ENCODE assay signal across 8 cellular contexts in the genomic region with DNA sequence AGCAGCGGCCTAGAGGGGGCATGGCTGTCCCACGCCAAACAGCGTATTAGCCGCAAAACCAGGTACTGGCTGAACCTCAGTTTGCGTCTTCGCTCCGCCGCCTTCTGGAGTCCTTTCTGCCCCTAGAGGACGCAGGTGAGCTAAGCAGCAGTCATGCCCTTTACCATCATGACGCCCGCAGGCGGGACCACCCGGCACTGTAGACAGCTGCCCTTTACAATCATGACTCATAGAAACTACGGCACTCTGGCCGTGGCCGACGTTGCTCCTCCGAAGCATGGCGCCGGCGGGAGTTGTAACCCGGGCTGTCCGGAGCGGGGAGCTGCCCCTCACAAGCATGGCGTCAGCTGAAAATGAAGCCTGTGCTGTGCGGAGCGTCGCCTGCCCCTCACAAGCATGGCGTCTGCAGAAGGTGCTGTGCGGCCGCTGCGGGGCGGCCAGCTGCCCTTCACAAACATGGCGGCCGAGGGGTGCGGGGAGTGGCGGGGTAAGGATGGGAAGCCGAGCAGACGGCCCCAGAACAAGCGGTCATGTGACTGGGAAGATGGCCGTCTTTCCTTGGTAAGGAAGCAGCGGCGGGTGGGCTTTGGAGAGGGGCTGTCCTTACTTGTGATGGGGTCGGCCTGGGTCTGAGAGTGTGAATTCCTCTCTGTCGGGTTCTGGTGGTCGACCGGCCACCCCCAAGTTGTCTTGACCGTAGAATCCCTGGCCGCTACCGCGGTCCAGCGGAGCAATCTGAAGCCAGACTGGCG. TPM values are rescaled to one million over a fixed set of nuclear protein-coding genes. Genes with fewer than 3 reads are reported as not detected.
DNase-seq lines count a peak whose midpoint lies in the region; ATAC-seq, FAIRE-seq and TF ChIP-seq lines count a peak whose summit lies in the region.

A gene with protein sequence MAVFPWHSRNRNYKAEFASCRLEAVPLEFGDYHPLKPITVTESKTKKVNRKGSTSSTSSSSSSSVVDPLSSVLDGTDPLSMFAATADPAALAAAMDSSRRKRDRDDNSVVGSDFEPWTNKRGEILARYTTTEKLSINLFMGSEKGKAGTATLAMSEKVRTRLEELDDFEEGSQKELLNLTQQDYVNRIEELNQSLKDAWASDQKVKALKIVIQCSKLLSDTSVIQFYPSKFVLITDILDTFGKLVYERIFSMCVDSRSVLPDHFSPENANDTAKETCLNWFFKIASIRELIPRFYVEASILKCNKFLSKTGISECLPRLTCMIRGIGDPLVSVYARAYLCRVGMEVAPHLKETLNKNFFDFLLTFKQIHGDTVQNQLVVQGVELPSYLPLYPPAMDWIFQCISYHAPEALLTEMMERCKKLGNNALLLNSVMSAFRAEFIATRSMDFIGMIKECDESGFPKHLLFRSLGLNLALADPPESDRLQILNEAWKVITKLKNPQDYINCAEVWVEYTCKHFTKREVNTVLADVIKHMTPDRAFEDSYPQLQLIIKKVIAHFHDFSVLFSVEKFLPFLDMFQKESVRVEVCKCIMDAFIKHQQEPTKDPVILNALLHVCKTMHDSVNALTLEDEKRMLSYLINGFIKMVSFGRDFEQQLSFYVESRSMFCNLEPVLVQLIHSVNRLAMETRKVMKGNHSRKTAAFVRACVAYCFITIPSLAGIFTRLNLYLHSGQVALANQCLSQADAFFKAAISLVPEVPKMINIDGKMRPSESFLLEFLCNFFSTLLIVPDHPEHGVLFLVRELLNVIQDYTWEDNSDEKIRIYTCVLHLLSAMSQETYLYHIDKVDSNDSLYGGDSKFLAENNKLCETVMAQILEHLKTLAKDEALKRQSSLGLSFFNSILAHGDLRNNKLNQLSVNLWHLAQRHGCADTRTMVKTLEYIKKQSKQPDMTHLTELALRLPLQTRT (plus strand): TSS at position 518 of the 752 bp plus-strand sequence. CDS start 27 bp downstream, at position 545.

- DNase-seq in AG04450 (ENCODE audit: low read depth, low spot score) (peak; percentile 99), NCI-H2196 treated with DMSO at 0.1 percent for 48 hours (lab: John Stamatoyannopoulos, UW; ENCODE audit: unreplicated experiment) (peak; percentile 95), bronchial epithelial cell (ENCODE audit: low read depth) (peak; percentile 94), small intestine (peak; percentile 97)

- WGBS in small intestine, 3 donors: 0 to 1% (median 1%) methylated on average over 42 to 53 of the region's 53 CpGs

- H3K9me3 ChIP-seq in AG04450 (ENCODE audit: control insufficient read depth, insufficient read depth, low read length) (no peaks in the 10 kb centered on the region), iPS-20b (ENCODE audit: insufficient read depth, low read depth, low read length) (no peaks in the 10 kb centered on the region), small intestine (ENCODE audit: control insufficient read depth, low read depth) (no peaks in the 10 kb centered on the region)

- H3K4me3 ChIP-seq in AG04450 (ENCODE audit: low read depth, low read length) (peak within 1 kb of the TSS; percentile 93), WI38 (ENCODE audit: low read depth, low read length) (peak within 1 kb of the TSS; percentile 89), bronchial epithelial cell (ENCODE audit: low read depth, low read length) (peak within 1 kb of the TSS; percentile 60), iPS-20b (ENCODE audit: low read length) (peak within 1 kb of the TSS; percentile 82), small intestine (ENCODE audit: low read depth in 1 of 2, low read length in 2 of 2) (peak within 1 kb of the TSS; percentile 55 to 62)

- H3K27ac ChIP-seq in AG04450 (ENCODE audit: low read depth, low read length) (peak within 1 kb of the TSS; percentile 80), iPS-20b (ENCODE audit: low read length) (peak within 1 kb of the TSS; percentile 94), small intestine (ENCODE audit: low read depth in 1 of 2, low read length in 1 of 2) (peak within 1 kb of the TSS; percentile 85 to 93)

- peak within 1 kb of the TSS; percentile 98 for H3K9ac ChIP-seq in iPS-20b (ENCODE audit: low read depth, low read length)

- CTCF ChIA-PET in AG04450 (lab: Charles Lee): interaction anchor here (0.5 to 5.4 kb wide), 28 partner anchors 10 to 994 kb away, joined by 3 to 39 read pairs (median 4); no protein-coding TSS in a partner anchor

- POLR2A ChIA-PET in AG04450 (lab: Yijun Ruan, JAX): interaction anchor here (0.7 to 1.8 kb wide), 9 partner anchors 9 to 765 kb away, joined by 3 to 22 read pairs (median 5); a partner anchor contains a TSS

- FAIRE-seq in bronchial epithelial cell (lab: Jason Lieb, UNC) (no peak), small intestine (lab: Jason Lieb, UNC) (no peak)

- no peaks in the 10 kb centered on the region for H3K36me3 ChIP-seq in bronchial epithelial cell (ENCODE audit: control insufficient read depth, insufficient read depth, low read length)
- peaks cover 23% of the 10 kb centered on the region for H3K36me3 ChIP-seq in iPS-20b (ENCODE audit: insufficient read depth, low read depth, low read length)
- H3K36me3 ChIP-seq in small intestine (ENCODE audit: control insufficient read depth in 2 of 2, insufficient read depth in 2 of 2, low read length in 2 of 2): peaks cover 0 to 2% of the 10 kb centered on the region in 2 donors

- peak; percentile 96 for ATAC-seq in GM18870 (IDR thresholded peaks at IDR 0.05; ENCODE audit: unreplicated experiment)
- ATAC-seq in HG03135 (IDR thresholded peaks at IDR 0.05; ENCODE audit: unreplicated experiment): peak; percentile 93

- H3K27me3 ChIP-seq in AG04450 (ENCODE audit: control insufficient read depth, insufficient read depth, low read length): no peaks in the 10 kb centered on the region
- H3K27me3 ChIP-seq in bronchial epithelial cell (ENCODE audit: control insufficient read depth, insufficient read depth, low read length): no peaks in the 10 kb centered on the region
- no peaks in the 10 kb centered on the region for H3K27me3 ChIP-seq in iPS-20b (ENCODE audit: insufficient read depth, low read length)
- no peaks in the 10 kb centered on the region for H3K27me3 ChIP-seq in small intestine (ENCODE audit: control insufficient read depth in 2 of 2, insufficient read depth in 2 of 2, low read length in 2 of 2)

- H3K4me1 ChIP-seq in iPS-20b (ENCODE audit: insufficient read depth, low read length) (no peaks in the 10 kb centered on the region; the same call in 1 of the 2 replicates), small intestine (ENCODE audit: control insufficient read depth in 2 of 2, insufficient read depth in 1 of 2, low read depth in 1 of 2, low read length in 1 of 2) (peaks cover 0 to 2% of the 10 kb centered on the region in 2 donors)

- TF ChIP-seq CTCF in AG04450 (IDR thresholded peaks at IDR 0.05; ENCODE audit: low read depth, low read length): peak; percentile 68
- peak; percentile 53 for TF ChIP-seq CTCF in WI38 (IDR thresholded peaks at IDR 0.05; ENCODE audit: low read depth, low read length)
- peak; percentile 90 for TF ChIP-seq CTCF in bronchial epithelial cell (IDR thresholded peaks at IDR 0.05; ENCODE audit: insufficient read depth, low read length, severe bottlenecking)

RNA-seq across cellular contexts. Expression of the gene that starts here (rescaled TPM):
- 67.1 and 77.8 TPM in 2 replicates for polyA plus RNA-seq in AG04450 (2011; rRNA removed)
- polyA minus RNA-seq in AG04450 (2011; rRNA and poly(A)+ RNA removed): 90.3 and 146 TPM in 2 replicates
- 6.8 and 14.7 TPM in 2 replicates for total RNA-seq in bronchial epithelial cell
- 10 to 100 TPM; 15.1 to 28.9 (median 25.5) TPM for polyA plus RNA-seq in small intestine

Comparison
In these comparisons a context has a peak if more than half of its experiments do, and no peak if none do; other contexts are left out.
1. Peak in every context shown above with its lines: DNase-seq, ATAC-seq, H3K4me3 ChIP-seq and H3K27ac ChIP-seq.